In the genomic region with DNA sequence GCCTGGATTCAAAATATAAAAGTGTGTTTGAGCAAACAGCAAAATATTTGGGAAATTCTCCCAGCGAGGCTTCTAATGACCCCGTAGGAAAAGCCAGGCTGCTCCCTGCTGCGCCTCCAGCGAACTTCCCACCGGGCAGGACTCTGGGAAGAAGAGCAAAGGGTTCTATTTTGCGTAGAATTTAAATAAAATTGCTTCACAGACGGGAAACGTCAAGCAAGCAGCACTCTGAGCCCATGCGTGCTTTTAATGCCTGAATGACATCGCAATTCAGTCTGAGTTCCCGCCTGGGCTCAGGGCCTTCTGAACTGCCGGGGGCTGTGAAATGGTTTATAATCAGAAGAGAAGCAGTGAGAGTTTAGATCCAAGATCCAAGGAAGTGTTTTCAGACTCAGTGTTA, we compare ENCODE assay signal across 1 cellular context.
TF ChIP-seq lines count a peak whose summit lies in the region.

No MANE protein-coding gene starts in this region.

TF ChIP-seq in GM12878, 131 proteins besides CTCF, POLR2A, EP300 and RAD21 (continued from another document):
- TF ChIP-seq, protein P1, sequence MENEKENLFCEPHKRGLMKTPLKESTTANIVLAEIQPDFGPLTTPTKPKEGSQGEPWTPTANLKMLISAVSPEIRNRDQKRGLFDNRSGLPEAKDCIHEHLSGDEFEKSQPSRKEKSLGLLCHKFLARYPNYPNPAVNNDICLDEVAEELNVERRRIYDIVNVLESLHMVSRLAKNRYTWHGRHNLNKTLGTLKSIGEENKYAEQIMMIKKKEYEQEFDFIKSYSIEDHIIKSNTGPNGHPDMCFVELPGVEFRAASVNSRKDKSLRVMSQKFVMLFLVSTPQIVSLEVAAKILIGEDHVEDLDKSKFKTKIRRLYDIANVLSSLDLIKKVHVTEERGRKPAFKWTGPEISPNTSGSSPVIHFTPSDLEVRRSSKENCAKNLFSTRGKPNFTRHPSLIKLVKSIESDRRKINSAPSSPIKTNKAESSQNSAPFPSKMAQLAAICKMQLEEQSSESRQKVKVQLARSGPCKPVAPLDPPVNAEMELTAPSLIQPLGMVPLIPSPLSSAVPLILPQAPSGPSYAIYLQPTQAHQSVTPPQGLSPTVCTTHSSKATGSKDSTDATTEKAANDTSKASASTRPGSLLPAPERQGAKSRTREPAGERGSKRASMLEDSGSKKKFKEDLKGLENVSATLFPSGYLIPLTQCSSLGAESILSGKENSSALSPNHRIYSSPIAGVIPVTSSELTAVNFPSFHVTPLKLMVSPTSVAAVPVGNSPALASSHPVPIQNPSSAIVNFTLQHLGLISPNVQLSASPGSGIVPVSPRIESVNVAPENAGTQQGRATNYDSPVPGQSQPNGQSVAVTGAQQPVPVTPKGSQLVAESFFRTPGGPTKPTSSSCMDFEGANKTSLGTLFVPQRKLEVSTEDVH (IDR thresholded peaks at IDR 0.05; ENCODE audit: low read depth, partially characterized antibody) = no peak
- TF ChIP-seq, protein P2, sequence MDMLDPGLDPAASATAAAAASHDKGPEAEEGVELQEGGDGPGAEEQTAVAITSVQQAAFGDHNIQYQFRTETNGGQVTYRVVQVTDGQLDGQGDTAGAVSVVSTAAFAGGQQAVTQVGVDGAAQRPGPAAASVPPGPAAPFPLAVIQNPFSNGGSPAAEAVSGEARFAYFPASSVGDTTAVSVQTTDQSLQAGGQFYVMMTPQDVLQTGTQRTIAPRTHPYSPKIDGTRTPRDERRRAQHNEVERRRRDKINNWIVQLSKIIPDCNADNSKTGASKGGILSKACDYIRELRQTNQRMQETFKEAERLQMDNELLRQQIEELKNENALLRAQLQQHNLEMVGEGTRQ (IDR thresholded peaks at IDR 0.05; ENCODE audit: borderline replicate concordance, low read depth, low read length) = no peak
- TF ChIP-seq KDM1A (IDR thresholded peaks at IDR 0.05; ENCODE audit: borderline replicate concordance) (no peak), E2F4 (IDR thresholded peaks at IDR 0.05; ENCODE audit: low read depth, low read length) (no peak), SIN3A (IDR thresholded peaks at IDR 0.05; ENCODE audit: low read depth, low read length) (no peak), FOXM1 (IDR thresholded peaks at IDR 0.05; ENCODE audit: low read depth, low read length) (no peak), STAT1 (conservative IDR thresholded peaks at IDR 0.05) (no peak), CEBPZ (IDR thresholded peaks at IDR 0.05; ENCODE audit: low read depth, low read length) (no peak), SMAD1 (IDR thresholded peaks at IDR 0.05; ENCODE audit: low read depth, partially characterized antibody) (no peak), MYB (IDR thresholded peaks at IDR 0.05; ENCODE audit: borderline replicate concordance, low read depth, low read length) (no peak), RAD51 (IDR thresholded peaks at IDR 0.05) (no peak), PML (IDR thresholded peaks at IDR 0.05; ENCODE audit: low read length) (no peak), HDAC2 (IDR thresholded peaks at IDR 0.05) (no peak), NFXL1 (IDR thresholded peaks at IDR 0.05; ENCODE audit: borderline replicate concordance) (no peak), CHD2 (IDR thresholded peaks at IDR 0.05; ENCODE audit: borderline replicate concordance, low read depth, low read length) (no peak)
- TF ChIP-seq, protein P3, sequence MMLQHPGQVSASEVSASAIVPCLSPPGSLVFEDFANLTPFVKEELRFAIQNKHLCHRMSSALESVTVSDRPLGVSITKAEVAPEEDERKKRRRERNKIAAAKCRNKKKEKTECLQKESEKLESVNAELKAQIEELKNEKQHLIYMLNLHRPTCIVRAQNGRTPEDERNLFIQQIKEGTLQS (IDR thresholded peaks at IDR 0.05; ENCODE audit: borderline replicate concordance, extremely low read depth, low read depth, low read length) = no peak
- TF ChIP-seq, protein P4, sequence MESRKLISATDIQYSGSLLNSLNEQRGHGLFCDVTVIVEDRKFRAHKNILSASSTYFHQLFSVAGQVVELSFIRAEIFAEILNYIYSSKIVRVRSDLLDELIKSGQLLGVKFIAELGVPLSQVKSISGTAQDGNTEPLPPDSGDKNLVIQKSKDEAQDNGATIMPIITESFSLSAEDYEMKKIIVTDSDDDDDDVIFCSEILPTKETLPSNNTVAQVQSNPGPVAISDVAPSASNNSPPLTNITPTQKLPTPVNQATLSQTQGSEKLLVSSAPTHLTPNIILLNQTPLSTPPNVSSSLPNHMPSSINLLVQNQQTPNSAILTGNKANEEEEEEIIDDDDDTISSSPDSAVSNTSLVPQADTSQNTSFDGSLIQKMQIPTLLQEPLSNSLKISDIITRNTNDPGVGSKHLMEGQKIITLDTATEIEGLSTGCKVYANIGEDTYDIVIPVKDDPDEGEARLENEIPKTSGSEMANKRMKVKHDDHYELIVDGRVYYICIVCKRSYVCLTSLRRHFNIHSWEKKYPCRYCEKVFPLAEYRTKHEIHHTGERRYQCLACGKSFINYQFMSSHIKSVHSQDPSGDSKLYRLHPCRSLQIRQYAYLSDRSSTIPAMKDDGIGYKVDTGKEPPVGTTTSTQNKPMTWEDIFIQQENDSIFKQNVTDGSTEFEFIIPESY (IDR thresholded peaks at IDR 0.05) = no peak
TF ChIP-seq in GM12878: peak in this region for 0.
